ENCODE assay signal across 30 cellular contexts in the genomic region with DNA sequence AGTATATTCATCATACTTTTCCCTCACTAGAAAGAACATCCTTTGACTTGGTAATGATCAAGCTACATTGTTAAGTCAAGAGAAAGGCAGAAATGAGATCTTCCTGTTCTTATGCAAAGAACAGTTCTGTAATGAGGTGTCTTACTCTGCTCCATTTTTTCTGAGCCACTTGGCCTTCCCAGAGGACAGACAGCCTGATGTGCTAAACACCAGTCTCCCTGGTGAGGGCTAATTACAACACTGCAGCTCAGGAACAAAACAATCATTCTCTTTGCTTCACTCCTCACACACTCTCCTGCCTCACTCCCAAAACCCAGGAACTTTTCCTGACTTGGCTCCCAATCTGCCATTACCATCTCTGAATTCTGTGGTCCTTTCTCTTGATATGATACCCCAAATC. TPM values are rescaled to one million over a fixed set of nuclear protein-coding genes. Genes with fewer than 3 reads are reported as not detected.
DNase-seq lines count a peak whose midpoint lies in the region; ATAC-seq, FAIRE-seq and TF ChIP-seq lines count a peak whose summit lies in the region.
"Had no signal": no experiment of that assay in that cellular context is flagged by ENCODE, and none has a peak within 500 bp of the region (broad histone marks: within the 10 kb centered on the region; RNA-seq: fewer than 3 reads in every experiment).

No MANE protein-coding gene starts in this region.

- H3K4me3 Mint-ChIP-seq in neural crest cell: no peak overlapping the region
- H3K4me3 Mint-ChIP-seq: CD4-positive, alpha-beta T cell; IgD-negative memory B cell had no signal

- no peak overlapping the region for H3K23ac ChIP-seq in H1 (ENCODE audit: insufficient read length)

- peak overlapping the region; percentile 83 for H4K91ac ChIP-seq in H1 (replicated peaks; ENCODE audit: insufficient read length, low read length)

- no peak overlapping the region for H2BK15ac ChIP-seq in H1 (ENCODE audit: low read length)

- H3K36me3 Mint-ChIP-seq in neural crest cell (ENCODE audit: low read depth): no peaks in the 10 kb centered on the region

- no peak overlapping the region for H3K14ac ChIP-seq in H1 (ENCODE audit: insufficient read length)

- H3K79me1 ChIP-seq in H1 (ENCODE audit: low read depth, low read length): no peaks in the 10 kb centered on the region

- no peak overlapping the region for H3K4me3 ChIP-seq in A549
- H3K4me3 ChIP-seq in HUES64 (ENCODE audit: low read length): no peak overlapping the region
- H3K4me3 ChIP-seq in H1 (ENCODE audit: extremely low read depth in 1 of 4, insufficient read depth in 2 of 4, low read depth in 3 of 4, low read length in 4 of 4): no peak overlapping the region
- H3K4me3 ChIP-seq: BLaER1, PC-9, SJCRH30 had no signal

- H2BK12ac ChIP-seq in H1 (ENCODE audit: low read depth, low read length): no peak overlapping the region

- no peaks in the 10 kb centered on the region for H3K79me2 ChIP-seq in H1 (ENCODE audit: control insufficient read depth in 1 of 2, insufficient read depth in 2 of 2, low read length in 2 of 2)

- H3K4me1 Mint-ChIP-seq in neural crest cell: no peaks in the 10 kb centered on the region
- H3K4me1 Mint-ChIP-seq: IgD-negative memory B cell had no signal

- H3K56ac ChIP-seq in H1 (replicated peaks; ENCODE audit: insufficient read length, low read depth, low read length): peak overlapping the region; percentile 14

- intact Hi-C loops in posterior cingulate gyrus (cut with DNase I): no loop called here

- peak overlapping the region; percentile 81 for H3K4ac ChIP-seq in H1 (replicated peaks; ENCODE audit: insufficient read length, low read depth, low read length)

- peak overlapping the region; percentile 16 for H3K27ac Mint-ChIP-seq in neural crest cell (ENCODE audit: unreplicated experiment)
- H3K27ac Mint-ChIP-seq: CD4-positive, alpha-beta T cell; IgD-negative memory B cell had no signal

- ATAC-seq in A549: no peak
- ATAC-seq: Right ventricle myocardium inferior, SK-N-SH treated with all-trans-retinoic acid at 6 μM for 48 hours had no signal

- no peaks in the 10 kb centered on the region for H3K9me3 Mint-ChIP-seq in neural crest cell
- H3K9me3 Mint-ChIP-seq: CD4-positive, alpha-beta T cell; IgD-negative memory B cell had no signal

- H2AK5ac ChIP-seq in H1 (ENCODE audit: low read depth, low read length): no peak overlapping the region

- H4K5ac ChIP-seq in H1 (ENCODE audit: insufficient read length, low read depth, low read length): peak overlapping the region; percentile 51

- no peaks in the 10 kb centered on the region for H3K9me3 ChIP-seq in A549
- no peaks in the 10 kb centered on the region for H3K9me3 ChIP-seq in HUES64 (ENCODE audit: insufficient read depth, low read depth, low read length)
- H3K9me3 ChIP-seq in H1 (ENCODE audit: insufficient read depth in 2 of 2, low read depth in 1 of 2, low read length in 1 of 2): no peaks in the 10 kb centered on the region
- H3K9me3 ChIP-seq: BLaER1, SJCRH30 had no signal

- peak overlapping the region; percentile 79 for H2BK120ac ChIP-seq in H1 (replicated peaks; ENCODE audit: low read depth, low read length)

- POLR2A ChIA-PET in A549 (lab: Yijun Ruan, JAX): no interaction called here
- POLR2A ChIA-PET in H1 (lab: Charles Lee; ENCODE audit: partially characterized antibody): no interaction called here

- no peak for TF ChIP-seq CTCF in A549 (IDR thresholded peaks at IDR 0.05)
- TF ChIP-seq CTCF in H1 (IDR thresholded peaks at IDR 0.05; ENCODE audit: control extremely low read depth in 1 of 3, insufficient read depth in 1 of 3, low read depth in 1 of 3, low read length in 3 of 3): no peak
- TF ChIP-seq CTCF in neural crest cell (conservative IDR thresholded peaks at IDR 0.05): no peak

- TF ChIP-seq EP300 in A549 (IDR thresholded peaks at IDR 0.05) (no peak), H1 (IDR thresholded peaks at IDR 0.05; ENCODE audit: borderline replicate concordance in 1 of 2, low read depth in 2 of 2, low read length in 2 of 2) (no peak)

- H2BK5ac ChIP-seq in H1 (ENCODE audit: low read depth, low read length): peak overlapping the region; percentile 1; the same call in 1 of the 2 replicates

- TF ChIP-seq RAD21 in A549 (conservative IDR thresholded peaks at IDR 0.05 in 1 of 2, IDR thresholded peaks at IDR 0.05 in 1 of 2): no peak
- no peak for TF ChIP-seq RAD21 in H1 (IDR thresholded peaks at IDR 0.05 in 1 of 2, conservative IDR thresholded peaks at IDR 0.05 in 1 of 2; ENCODE audit: low read depth in 2 of 2, low read length in 2 of 2)

- H4K8ac ChIP-seq in H1 (ENCODE audit: extremely low read depth, insufficient read depth, low read length): no peak overlapping the region

- H3K36me3 ChIP-seq in HUES64 (ENCODE audit: insufficient read depth, low read length): no peaks in the 10 kb centered on the region
- H3K36me3 ChIP-seq in H1 (ENCODE audit: control insufficient read depth in 2 of 4, insufficient read depth in 4 of 4, low read length in 3 of 4): no peaks in the 10 kb centered on the region; a peak in 1 of 8 replicates
- H3K36me3 ChIP-seq: BLaER1, SJCRH30 had no signal

- H3K4me2 ChIP-seq in A549: no peak overlapping the region
- peak overlapping the region; percentile 43 to 64; a peak in 3 of 4 replicates for H3K4me2 ChIP-seq in H1 (ENCODE audit: insufficient read depth in 1 of 2, low read depth in 2 of 2, low read length in 2 of 2)
- H3K4me2 ChIP-seq: BLaER1, KMS-11, PC-9 had no signal

- peaks cover 5% of the 10 kb centered on the region; the same call in 1 of the 2 replicates for H3K23me2 ChIP-seq in H1 (ENCODE audit: low read depth, low read length)

- TF ChIP-seq POLR2A in A549 (IDR thresholded peaks at IDR 0.05; ENCODE audit: low read length) (no peak), H1 (IDR thresholded peaks at IDR 0.05; ENCODE audit: control extremely low read depth in 1 of 2, low read depth in 2 of 2, low read length in 2 of 2) (no peak)

- H3K27me3 ChIP-seq in HUES64 (ENCODE audit: insufficient read depth, low read length) (no peaks in the 10 kb centered on the region), H1 (replicated peaks in 1 of 4; ENCODE audit: control insufficient read depth in 3 of 4, extremely low read depth in 1 of 4, insufficient read depth in 3 of 4, low read length in 3 of 4) (no peaks in the 10 kb centered on the region)
- H3K27me3 ChIP-seq: BLaER1, SJCRH30 had no signal

- H3K27ac ChIP-seq in A549 (no peak overlapping the region), HUES64 (ENCODE audit: low read depth, low read length) (peak overlapping the region; percentile 67; the same call in 1 of the 2 replicates), H1 (ENCODE audit: low read depth, low read length) (no peak overlapping the region)
- H3K27ac ChIP-seq: BLaER1, KMS-11, PC-9, SJCRH30 had no signal

- H3K4me1 ChIP-seq in A549 (no peaks in the 10 kb centered on the region), HUES64 (ENCODE audit: insufficient read depth, low read length) (peaks cover 40% of the 10 kb centered on the region), H1 (replicated peaks in 1 of 4; ENCODE audit: control insufficient read depth in 3 of 4, insufficient read depth in 4 of 4, low read length in 3 of 4) (peaks cover 1 to 15% (median 5%) of the 10 kb centered on the region in 4 experiments; a peak in 4 of 7 replicates)
- H3K4me1 ChIP-seq: BLaER1, SJCRH30 had no signal

- CTCF ChIA-PET in A549 (lab: Yijun Ruan, JAX) (interaction anchor here (1.4 kb wide), 1 partner anchor 9 kb away, joined by 3 read pairs; no protein-coding TSS in a partner anchor), H1 (lab: Charles Lee; ENCODE audit: partially characterized antibody) (no interaction called here)

- no peaks in the 10 kb centered on the region for H3K27me3 Mint-ChIP-seq in neural crest cell (ENCODE audit: low read depth)
- H3K27me3 Mint-ChIP-seq: CD4-positive, alpha-beta T cell; IgD-negative memory B cell had no signal

- no peak overlapping the region for H3K9ac ChIP-seq in HUES64 (ENCODE audit: low read depth, low read length)
- no peak overlapping the region for H3K9ac ChIP-seq in H1 (replicated peaks in 1 of 4; ENCODE audit: extremely low read depth in 1 of 4, low read depth in 3 of 4, low read length in 3 of 4)
- H3K9ac ChIP-seq: BLaER1, KMS-11 had no signal

- no peak overlapping the region for H2AFZ ChIP-seq in H1 (ENCODE audit: low read length)
- H2AFZ ChIP-seq: PC-9 had no signal

- peak overlapping the region; percentile 40; the same call in 1 of the 2 replicates for H2BK20ac ChIP-seq in H1 (ENCODE audit: low read length)

- no peak for DNase-seq in A549 (ENCODE audit: low read depth in 1 of 2, low spot score in 1 of 2)
- DNase-seq in H1 (ENCODE audit: low read depth in 1 of 2, low spot score in 2 of 2): no peak
- no peak for DNase-seq in neural crest cell (ENCODE audit: low read depth, low spot score)
- DNase-seq in effector CD8-positive, alpha-beta T cell (lab: John Stamatoyannopoulos, UW): no peak
- no peak for DNase-seq in posterior cingulate gyrus
- DNase-seq in C1 segment of cervical spinal cord (lab: John Stamatoyannopoulos, UW): no peak
- DNase-seq: 8988T; CD4-positive, alpha-beta T cell; COR-L47; DMS 273 treated with DMSO at 0.1 percent for 48 hours; DMS79 treated with DMSO at 0.1 percent for 48 hours; HCEC 1CT; NCI-H1048; NCI-H1694; NCI-H2029 treated with DMSO at 0.1 percent for 48 hours; NCI-H345; NCI-H510A treated with DMSO at 0.1 percent for 48 hours; NCI-H748 treated with DMSO at 0.1 percent for 48 hours; NK-92 treated with Interleukin-12 subunit alpha and Interleukin-12 subunit beta, amount 100 ng/mL, for 24 hours; PC-9; SJCRH30 had no signal

- FAIRE-seq in A549 (lab: Jason Lieb, UNC) (peak; percentile 49), H1 (lab: Jason Lieb, UNC) (no peak)
- FAIRE-seq: GM12892, GM19239 had no signal

- peak overlapping the region; percentile 55; the same call in 1 of the 2 replicates for H3K18ac ChIP-seq in H1 (ENCODE audit: extremely low read depth, low read length)

- no peaks in the 10 kb centered on the region for H4K20me1 ChIP-seq in H1 (replicated peaks in 1 of 2; ENCODE audit: control insufficient read depth in 1 of 2, insufficient read depth in 2 of 2, low read length in 2 of 2)
- H4K20me1 ChIP-seq: BLaER1 had no signal

RNA-seq across cellular contexts. Expression of a gene that starts 25.6 kb away (rescaled TPM):
- polyA plus RNA-seq in A549 (2011; rRNA removed): 0.92 and 1.0 TPM in 2 replicates
- polyA plus RNA-seq in A549 (2012; cell fraction: cytosol; rRNA removed): 0.91 and 1.3 TPM in 2 replicates
- polyA plus RNA-seq in A549 (2012; cell fraction: nucleus; rRNA removed): 0.78 and 1.1 TPM in 2 replicates
- polyA plus RNA-seq in A549 (2017; fragmentation: RNase III; extraction: RNeasy Plus Mini Kit Qiagen cat#74134 plus additional on column Dnase treatment): 0.11 to 0.27 TPM (median 0.14 TPM) in 3 replicates
- 2.9 and 3.1 TPM in 2 replicates for polyA minus RNA-seq in A549 (2011; rRNA and poly(A)+ RNA removed)
- 1.8 TPM for polyA plus RNA-seq in HUES64 (2013, experiment 1 of 2)
- polyA plus RNA-seq in HUES64 (2013, experiment 2 of 2): 0.95 TPM
- total RNA-seq in H1 (2021; fragmentation: NEBNext Ultra II Directional; extraction: Animal tissue kit (Norgen Biotek cat#: 25700)): 0.19 and 0.37 TPM in 2 replicates
- polyA plus RNA-seq in H1 (2011; rRNA removed): 0.09 and 0.17 TPM in 2 replicates
- 0.14 TPM for polyA plus RNA-seq in H1 (2011; cell fraction: cytosol; rRNA removed)
- polyA plus RNA-seq in H1 (2011; cell fraction: nucleus; rRNA removed): 0.16 TPM
- 0.09 to 0.28 TPM (median 0.18 TPM) in 4 replicates for polyA plus RNA-seq in H1 (2012, experiment 1 of 2)
- 0.04 TPM for polyA plus RNA-seq in H1 (2012, experiment 2 of 2)
- 0.18 TPM for polyA plus RNA-seq in H1 (2013, experiment 1 of 2)
- 0.20 TPM for polyA plus RNA-seq in H1 (2013, experiment 2 of 2)
- 0.37 and 1.4 TPM in 2 replicates for polyA minus RNA-seq in H1 (2011; rRNA and poly(A)+ RNA removed)
- not detected for polyA minus RNA-seq in H1 (2011; cell fraction: cytosol; rRNA and poly(A)+ RNA removed)
- 0.20 TPM for polyA minus RNA-seq in H1 (2011; cell fraction: nucleus; rRNA and poly(A)+ RNA removed)
- 0.16 and 0.30 TPM in 2 replicates for total RNA-seq in neural crest cell
- total RNA-seq: PC-9, Right ventricle myocardium inferior, RPMI7951, SJCRH30 had no signal
- polyA plus RNA-seq: IgD-negative memory B cell had no signal
